In genomic region chr1:248847181-248847955, GRCh38 we compare ENCODE assay signal across 1 cellular context.
TF ChIP-seq lines count a peak whose summit lies in the region.

No MANE protein-coding gene starts in this region.

TF ChIP-seq in GM23338, 12 proteins besides CTCF, POLR2A, EP300 and RAD21 (continued from another document):
- TF ChIP-seq ZNF462 (CRISPR knock-in tag; IDR thresholded peaks at IDR 0.05) = no peak
- TF ChIP-seq ZNF331 (CRISPR knock-in tag; IDR thresholded peaks at IDR 0.05; ENCODE audit: low read depth) = no peak
- no peak for TF ChIP-seq JUNB (IDR thresholded peaks at IDR 0.05; ENCODE audit: unreplicated experiment)
- TF ChIP-seq EZH2 (IDR thresholded peaks at IDR 0.05; ENCODE audit: low read depth, unreplicated experiment) = no peak
- TF ChIP-seq POLR2AphosphoS5 (IDR thresholded peaks at IDR 0.05; ENCODE audit: low read depth) = no peak
TF ChIP-seq in GM23338: peak in this region for 0.
